7 cellular contexts compared by ENCODE assay signal in the genomic region with DNA sequence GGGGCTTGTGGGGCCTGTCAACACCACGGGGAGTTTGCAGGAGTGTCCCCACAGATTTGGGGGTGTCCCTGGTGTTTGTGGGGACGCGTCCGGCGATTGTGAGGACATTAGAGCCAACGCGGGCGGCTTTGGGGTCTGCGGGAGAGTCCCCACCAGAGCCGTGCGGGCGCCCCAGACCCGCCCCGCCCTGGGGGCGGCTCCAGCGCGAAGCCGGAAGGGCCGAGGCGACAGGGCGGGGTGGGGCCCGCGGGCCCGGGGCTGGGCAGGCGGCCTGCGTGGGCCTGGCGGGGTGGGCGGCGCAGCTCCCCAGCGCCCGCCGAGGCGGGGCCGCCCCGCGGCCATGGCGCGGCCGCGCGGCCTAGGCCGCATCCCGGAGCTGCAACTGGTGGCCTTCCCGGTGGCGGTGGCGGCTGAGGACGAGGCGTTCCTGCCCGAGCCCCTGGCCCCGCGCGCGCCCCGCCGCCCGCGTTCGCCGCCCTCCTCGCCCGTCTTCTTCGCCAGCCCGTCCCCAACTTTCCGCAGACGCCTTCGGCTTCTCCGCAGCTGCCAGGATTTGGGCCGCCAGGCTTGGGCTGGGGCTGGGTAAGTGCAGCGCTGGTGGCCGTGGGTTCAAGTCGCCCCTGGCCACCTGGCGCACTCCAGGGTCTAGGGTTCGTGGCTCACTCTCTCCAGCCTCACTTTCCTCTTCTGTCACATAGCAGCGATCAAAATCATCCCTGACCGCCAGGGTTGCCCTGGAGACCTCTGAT. TPM values are rescaled to one million over a fixed set of nuclear protein-coding genes. Genes with fewer than 3 reads are reported as not detected.
DNase-seq lines count a peak whose midpoint lies in the region; ATAC-seq, FAIRE-seq and TF ChIP-seq lines count a peak whose summit lies in the region.

No MANE protein-coding gene starts in this region.

- no peaks in the 10 kb centered on the region for H3K9me3 ChIP-seq in OCI-LY1 (ENCODE audit: low read length)

- no peak for ATAC-seq in HG02884 (IDR thresholded peaks at IDR 0.05; ENCODE audit: unreplicated experiment)
- ATAC-seq in HG02610 (IDR thresholded peaks at IDR 0.05; ENCODE audit: unreplicated experiment) = no peak

- peak overlapping the region; percentile 68 for H3K4me3 Mint-ChIP-seq in nephron progenitor cell

- peak; percentile 64 for FAIRE-seq in GM12892 (lab: Jason Lieb, UNC)

- no peak for TF ChIP-seq CTCF in OCI-LY1 (IDR thresholded peaks at IDR 0.05; ENCODE audit: low read length)
- no peak for TF ChIP-seq CTCF in epithelial cell of proximal tubule (conservative IDR thresholded peaks at IDR 0.05; ENCODE audit: low read depth, low read length)
- TF ChIP-seq CTCF in nephron progenitor cell (IDR thresholded peaks at IDR 0.05) = no peak

- H3K9me3 Mint-ChIP-seq in nephron progenitor cell = peaks cover 3% of the 10 kb centered on the region

- no peak overlapping the region for H3K27ac Mint-ChIP-seq in nephron progenitor cell

- TF ChIP-seq POLR2A in GM12892 (IDR thresholded peaks at IDR 0.05; ENCODE audit: low read depth, low read length) = no peak; the same call in 1 of the 2 replicates

- H3F3A ChIP-seq in OCI-LY1 (ENCODE audit: insufficient read depth, low read length) = no peaks in the 10 kb centered on the region

- H3K9me2 ChIP-seq in OCI-LY1 (ENCODE audit: low read depth, low read length) = no peaks in the 10 kb centered on the region

- H3K36me3 Mint-ChIP-seq in nephron progenitor cell (ENCODE audit: low read depth) = no peaks in the 10 kb centered on the region

- H3K79me2 ChIP-seq in OCI-LY1 (ENCODE audit: insufficient read depth, low read length) = no peaks in the 10 kb centered on the region

- H3K27ac ChIP-seq in OCI-LY1 (ENCODE audit: low read depth, low read length, poor library complexity, severe bottlenecking) = no peak overlapping the region

- no peaks in the 10 kb centered on the region for H3K36me3 ChIP-seq in OCI-LY1 (ENCODE audit: insufficient read depth, low read length)

- DNase-seq in GM12892 (ENCODE audit: insufficient read length) (no peak), epithelial cell of proximal tubule (ENCODE audit: low read depth) (no peak), nephron progenitor cell (peak; percentile 51), retina (no peak)

- H3K4me1 ChIP-seq in OCI-LY1 (ENCODE audit: insufficient read depth, low read length, severe bottlenecking) = peaks cover 26% of the 10 kb centered on the region

- H3K4me1 Mint-ChIP-seq in nephron progenitor cell = peaks cover 16% of the 10 kb centered on the region

- no peak overlapping the region for H3K9ac ChIP-seq in OCI-LY1 (ENCODE audit: low read length)

- H4K20me1 ChIP-seq in OCI-LY1 (ENCODE audit: insufficient read depth, low read length) = no peaks in the 10 kb centered on the region

- H3K27me3 Mint-ChIP-seq in nephron progenitor cell (ENCODE audit: low read depth, poor library complexity) = peaks cover 78% of the 10 kb centered on the region

- H3K4me3 ChIP-seq in OCI-LY1 (ENCODE audit: low read depth, low read length, poor library complexity, severe bottlenecking) (peak overlapping the region; percentile 36), epithelial cell of proximal tubule (ENCODE audit: low read depth, low read length) (peak overlapping the region; percentile 51)

- no peak overlapping the region for H2AFZ ChIP-seq in OCI-LY1 (ENCODE audit: low read length)

- peak overlapping the region; percentile 51 for H3K4me2 ChIP-seq in OCI-LY1 (ENCODE audit: low read length)

- peaks cover 21% of the 10 kb centered on the region for H3K27me3 ChIP-seq in OCI-LY1 (ENCODE audit: insufficient read depth, low read length)

RNA-seq across cellular contexts. Expression of gene PDE4A, which starts 10.3 kb away (rescaled TPM):
- 4.5 TPM for polyA plus RNA-seq in GM12892 (2012; ENCODE audit: missing spikeins)
- 0.40 and 2.0 TPM in 2 replicates for total RNA-seq in epithelial cell of proximal tubule

RNA-seq across cellular contexts. Expression of gene CDC37, which starts 27.3 kb away (rescaled TPM):
- polyA plus RNA-seq in GM12892 (2012; ENCODE audit: missing spikeins) = 114 TPM
- total RNA-seq in epithelial cell of proximal tubule = 155 and 262 TPM in 2 replicates

RNA-seq across cellular contexts. Expression of gene TYK2, which starts 50.3 kb away (rescaled TPM):
- 197 TPM for polyA plus RNA-seq in GM12892 (2012; ENCODE audit: missing spikeins)
- 95.4 and 103 TPM in 2 replicates for total RNA-seq in epithelial cell of proximal tubule
